ENCODE assay signal across 31 cellular contexts in the genomic region with DNA sequence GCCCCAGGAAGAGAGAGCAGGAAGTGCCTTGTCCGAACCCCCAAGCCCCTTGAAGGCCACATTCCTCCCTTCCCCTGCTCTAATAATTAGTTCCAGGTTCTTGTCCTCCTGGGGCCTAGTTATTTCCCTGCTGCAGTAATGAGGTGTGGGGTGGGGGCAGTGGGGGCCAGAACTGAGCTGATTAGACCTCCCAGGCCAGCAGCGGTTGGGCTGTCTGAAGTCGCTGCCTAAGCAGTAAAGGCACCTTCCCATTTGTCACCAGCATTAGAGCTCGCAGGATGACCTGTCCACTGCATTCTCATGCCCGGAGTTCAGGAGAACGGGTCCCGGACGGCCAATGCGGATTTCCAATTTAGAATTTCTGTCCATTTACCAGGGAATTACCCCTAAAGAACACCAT.
"Had no signal": no experiment of that assay in that cellular context is flagged by ENCODE, and none has a peak within 500 bp of the region (broad histone marks: within the 10 kb centered on the region; RNA-seq: fewer than 3 reads in every experiment).

No MANE protein-coding gene starts in this region.

- H3K27ac ChIP-seq: esophagus muscularis mucosa, foreskin keratinocyte, gastroesophageal sphincter, heart left ventricle, hepatocyte, lower lobe of right lung, ovary, right lobe of liver, thoracic aorta, tibial nerve, upper lobe of left lung had no signal

- H3K4me3 ChIP-seq: esophagus muscularis mucosa, gastroesophageal sphincter, heart left ventricle, hepatocyte, lower lobe of right lung, mucosa of descending colon, ovary, right lobe of liver, thoracic aorta, tibial nerve, upper lobe of left lung had no signal

- H3K27me3 ChIP-seq: foreskin keratinocyte, ovary, right lobe of liver, upper lobe of left lung had no signal

- H3K4me2 ChIP-seq: hepatocyte had no signal

- H3K79me2 ChIP-seq: hepatocyte had no signal

- H3K36me3 ChIP-seq: esophagus muscularis mucosa, gastroesophageal sphincter, heart left ventricle, lower lobe of right lung, ovary, right lobe of liver, thoracic aorta, tibial nerve, upper lobe of left lung had no signal

- DNase-seq: effector memory CD4-positive, alpha-beta T cell; foreskin keratinocyte; heart left ventricle; left colon; left ventricle myocardium superior; lower lobe of right lung; mucosa of descending colon; naive B cell; occipital lobe; ovary; posterior cingulate gyrus; right lobe of liver; small intestine; stimulated activated CD4-positive, alpha-beta T cell treated with anti-CD3 and anti-CD28 coated beads, Interleukin-15, amount 100 ng/mL, for 24 hours; stimulated activated CD4-positive, alpha-beta T cell treated with anti-CD3 and anti-CD28 coated beads, Interleukin-2, amount 100 ng/mL, for 48 hours; stimulated activated naive B cell treated with anti-CD40 and anti-IgM and Interleukin-4, amounts not matched to agents 10 μg/mL and 1 μg/mL and 100 μg/mL, for 72 hours; upper lobe of left lung had no signal

- H3K4me1 ChIP-seq: esophagus muscularis mucosa, foreskin keratinocyte, gastroesophageal sphincter, heart left ventricle, lower lobe of right lung, right lobe of liver, tibial nerve, upper lobe of left lung had no signal

- H3K27ac Mint-ChIP-seq: dendritic cell treated with granulocyte-macrophage colony-stimulating factor and Interleukin-4, amounts not matched to agents 40 ng/mL and 50 ng/mL, for 4 days; memory B cell; natural killer cell treated with Interleukin-12 subunit alpha and Interleukin-12 subunit beta and Interleukin-15 and Interleukin-18, amount 100 ng/mL, for 72 hours; stimulated activated naive B cell treated with anti-CD40 and anti-IgM and Interleukin-4, amounts not matched to agents 10 μg/mL and 1 μg/mL and 100 μg/mL, for 72 hours; stimulated activated naive CD8-positive, alpha-beta T cell treated with anti-CD3 and anti-CD28 coated beads, Interleukin-15, Interleukin-2, amounts not matched to agents 100 ng/mL and 50 ng/mL, for 24 hours had no signal

- H3K36me3 Mint-ChIP-seq: memory B cell; naive B cell; natural killer cell treated with Interleukin-12 subunit alpha and Interleukin-12 subunit beta and Interleukin-15 and Interleukin-18, amount 100 ng/mL, for 72 hours; stimulated activated naive B cell treated with anti-CD40 and anti-IgM and Interleukin-4, amounts not matched to agents 10 μg/mL and 1 μg/mL and 100 μg/mL, for 72 hours had no signal

- H3K4me1 Mint-ChIP-seq: memory B cell; stimulated activated naive B cell treated with anti-CD40 and anti-IgM and Interleukin-4, amounts not matched to agents 10 μg/mL and 1 μg/mL and 100 μg/mL, for 72 hours had no signal

- H3K4me3 Mint-ChIP-seq: dendritic cell treated with granulocyte-macrophage colony-stimulating factor and Interleukin-4, amounts not matched to agents 40 ng/mL and 50 ng/mL, for 4 days; memory B cell; naive B cell; natural killer cell treated with Interleukin-12 subunit alpha and Interleukin-12 subunit beta and Interleukin-15 and Interleukin-18, amount 100 ng/mL, for 72 hours; neural crest cell; stimulated activated naive B cell treated with anti-CD40 and anti-IgM and Interleukin-4, amounts not matched to agents 10 μg/mL and 1 μg/mL and 100 μg/mL, for 72 hours; stimulated activated naive CD8-positive, alpha-beta T cell treated with anti-CD3 and anti-CD28 coated beads, Interleukin-15, Interleukin-2, amounts not matched to agents 100 ng/mL and 50 ng/mL, for 24 hours had no signal

- H2AFZ ChIP-seq: hepatocyte had no signal

- H3K9me3 Mint-ChIP-seq: dendritic cell treated with granulocyte-macrophage colony-stimulating factor and Interleukin-4, amounts not matched to agents 40 ng/mL and 50 ng/mL, for 4 days; memory B cell; natural killer cell treated with Interleukin-12 subunit alpha and Interleukin-12 subunit beta and Interleukin-15 and Interleukin-18, amount 100 ng/mL, for 72 hours; neural crest cell; stimulated activated naive B cell treated with anti-CD40 and anti-IgM and Interleukin-4, amounts not matched to agents 10 μg/mL and 1 μg/mL and 100 μg/mL, for 72 hours; stimulated activated naive CD8-positive, alpha-beta T cell treated with anti-CD3 and anti-CD28 coated beads, Interleukin-15, Interleukin-2, amounts not matched to agents 100 ng/mL and 50 ng/mL, for 24 hours had no signal

- H3K9me3 ChIP-seq: esophagus muscularis mucosa, gastroesophageal sphincter, heart left ventricle, lower lobe of right lung, mucosa of descending colon, ovary, right lobe of liver, thoracic aorta, tibial nerve, upper lobe of left lung had no signal

- FAIRE-seq: colon, endothelial cell of umbilical vein, islet of Langerhans, small intestine, urothelium cell line had no signal
